ENCODE assay signal across 19 cellular contexts in the genomic region with DNA sequence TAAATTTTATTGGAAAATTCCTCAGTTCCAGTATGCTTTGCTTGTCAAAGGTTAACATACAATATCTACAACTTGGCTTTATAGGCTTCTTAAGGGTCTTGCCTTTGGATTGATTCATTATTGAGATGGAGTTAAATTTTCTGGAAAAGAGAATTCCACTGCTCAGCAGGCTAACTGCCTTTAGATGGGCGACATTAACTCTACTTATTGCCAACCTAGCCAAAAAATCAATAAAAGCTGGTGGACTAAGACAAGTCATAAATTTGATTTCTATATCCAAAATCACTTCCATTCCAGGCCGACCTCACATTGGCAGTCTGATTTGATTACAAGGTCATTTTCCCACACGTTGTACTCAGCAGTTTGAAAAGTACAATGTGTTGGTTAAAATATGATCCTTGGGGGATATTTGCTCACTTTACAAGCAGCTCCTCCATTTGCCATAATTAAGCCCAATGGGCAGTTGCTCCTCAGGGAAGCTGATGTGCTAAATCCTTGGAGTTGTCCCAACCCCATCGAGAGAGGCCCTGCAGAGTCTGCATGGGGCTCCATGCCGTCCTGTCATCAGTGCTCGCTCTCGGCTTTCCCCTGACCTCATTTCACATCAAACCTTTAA.
"Had no signal": no experiment of that assay in that cellular context is flagged by ENCODE, and none has a peak within 500 bp of the region (broad histone marks: within the 10 kb centered on the region; RNA-seq: fewer than 3 reads in every experiment).

No MANE protein-coding gene starts in this region.

- H3K36me3 ChIP-seq: esophagus muscularis mucosa, gastrocnemius medialis, neutrophil, pancreas, upper lobe of right lung had no signal

- H3K4me1 ChIP-seq: gastrocnemius medialis, pancreas, psoas muscle, upper lobe of right lung had no signal

- H3K27ac ChIP-seq: dorsolateral prefrontal cortex, esophagus muscularis mucosa, gastrocnemius medialis, neutrophil, pancreas, psoas muscle, upper lobe of right lung had no signal

- DNase-seq: activated B cell treated with CpG ODN at 0.5 μM for 24 hours; activated CD4-positive, alpha-beta T cell treated with anti-CD3 and anti-CD28 coated beads for 36 hours; activated CD4-positive, alpha-beta T cell treated with anti-CD3 and anti-CD28 coated beads, Interleukin-2, amount 50 U/mL, for 4 hours; activated CD8-positive, alpha-beta memory T cell treated with anti-CD3 and anti-CD28 coated beads, Interleukin-2, amount 50 U/mL, for 48 hours; activated naive CD4-positive, alpha-beta T cell; activated T-cell treated with anti-CD3 and anti-CD28 coated beads, Interleukin-2, amount 50 U/mL, for 4 hours; central memory CD4-positive, alpha-beta T cell; dorsolateral prefrontal cortex; gastrocnemius medialis; head of caudate nucleus; left ventricle myocardium superior; pancreas; psoas muscle; right cardiac atrium; stimulated activated CD4-positive, alpha-beta T cell treated with anti-CD3 and anti-CD28 coated beads, Interleukin-4, amount 100 ng/mL, for 24 hours; stimulated activated naive CD8-positive, alpha-beta T cell treated with anti-CD3 and anti-CD28 coated beads, Interleukin-15, Interleukin-2, amounts not matched to agents 100 U/mL and 50 U/mL, for 24 hours; upper lobe of right lung had no signal

- H3K4me3 ChIP-seq: dorsolateral prefrontal cortex, esophagus muscularis mucosa, gastrocnemius medialis, pancreas, psoas muscle, upper lobe of right lung had no signal

- ATAC-seq: activated CD4-positive, alpha-beta T cell treated with anti-CD3 and anti-CD28 coated beads for 36 hours; activated T-cell treated with anti-CD3 and anti-CD28 coated beads, Interleukin-2, amount 50 U/mL, for 4 hours; gastrocnemius medialis; left ventricle myocardium superior; pancreas; psoas muscle; right cardiac atrium; stimulated activated naive CD8-positive, alpha-beta T cell treated with anti-CD3 and anti-CD28 coated beads, Interleukin-15, Interleukin-2, amounts not matched to agents 100 U/mL and 50 U/mL, for 24 hours; upper lobe of right lung had no signal

- H3K27me3 ChIP-seq: esophagus muscularis mucosa, gastrocnemius medialis, neutrophil, upper lobe of right lung had no signal

- H3K9me3 ChIP-seq: esophagus muscularis mucosa, gastrocnemius medialis, neutrophil, pancreas, psoas muscle, upper lobe of right lung had no signal
